ENCODE assay signal across 1 cellular context in the genomic region with DNA sequence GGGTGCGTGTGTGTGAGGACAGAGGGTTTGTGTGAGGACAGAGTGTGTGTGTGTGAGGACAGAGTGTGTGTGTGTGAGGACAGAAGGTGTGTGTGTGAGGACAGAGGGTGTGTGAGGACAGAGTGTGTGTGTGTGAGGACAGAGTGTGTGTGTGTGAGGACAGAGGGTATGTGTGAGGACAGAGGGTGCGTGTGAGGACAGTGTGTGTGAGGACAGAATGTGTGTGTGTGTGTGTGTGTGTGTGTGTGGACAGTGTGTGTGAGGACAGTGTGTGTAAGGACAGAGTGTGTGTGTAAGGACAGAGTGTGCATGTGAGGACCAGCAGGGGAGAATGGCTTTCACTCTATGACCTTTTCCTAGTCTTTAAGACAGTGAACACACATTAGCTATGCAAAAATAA.
TF ChIP-seq lines count a peak whose summit lies in the region.

No MANE protein-coding gene starts in this region.

TF ChIP-seq in IMR-90, 13 proteins besides CTCF, POLR2A, EP300 and RAD21:
- TF ChIP-seq FOS (IDR thresholded peaks at IDR 0.05; ENCODE audit: low read depth, low read length) (no peak), CHD1 (IDR thresholded peaks at IDR 0.05; ENCODE audit: low read depth, low read length) (no peak), BHLHE40 (IDR thresholded peaks at IDR 0.05; ENCODE audit: low read depth, low read length) (no peak), RCOR1 (IDR thresholded peaks at IDR 0.05; ENCODE audit: insufficient replicate concordance, low read length) (no peak), SMC3 (IDR thresholded peaks at IDR 0.05; ENCODE audit: low read depth, low read length) (no peak), MAZ (IDR thresholded peaks at IDR 0.05; ENCODE audit: borderline replicate concordance, low read depth, low read length) (no peak), NFE2L2 (IDR thresholded peaks at IDR 0.05; ENCODE audit: low read depth, low read length) (no peak)
- TF ChIP-seq, protein P1, sequence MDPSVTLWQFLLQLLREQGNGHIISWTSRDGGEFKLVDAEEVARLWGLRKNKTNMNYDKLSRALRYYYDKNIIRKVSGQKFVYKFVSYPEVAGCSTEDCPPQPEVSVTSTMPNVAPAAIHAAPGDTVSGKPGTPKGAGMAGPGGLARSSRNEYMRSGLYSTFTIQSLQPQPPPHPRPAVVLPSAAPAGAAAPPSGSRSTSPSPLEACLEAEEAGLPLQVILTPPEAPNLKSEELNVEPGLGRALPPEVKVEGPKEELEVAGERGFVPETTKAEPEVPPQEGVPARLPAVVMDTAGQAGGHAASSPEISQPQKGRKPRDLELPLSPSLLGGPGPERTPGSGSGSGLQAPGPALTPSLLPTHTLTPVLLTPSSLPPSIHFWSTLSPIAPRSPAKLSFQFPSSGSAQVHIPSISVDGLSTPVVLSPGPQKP (IDR thresholded peaks at IDR 0.05; ENCODE audit: borderline replicate concordance, low read depth, low read length): no peak
